ENCODE assay signal across 12 cellular contexts in genomic region chr2:66578067-66578852, GRCh38.
DNase-seq lines count a peak whose midpoint lies in the region; ATAC-seq and TF ChIP-seq lines count a peak whose summit lies in the region.
"Had no signal": no experiment of that assay in that cellular context is flagged by ENCODE, and none has a peak within 500 bp of the region (broad histone marks: within the 10 kb centered on the region; RNA-seq: fewer than 3 reads in every experiment).

No MANE protein-coding gene starts in this region.

- DNase-seq in AG04449 (ENCODE audit: low read depth, low spot score) = no peak
- DNase-seq in NCI-H69 (lab: John Stamatoyannopoulos, UW) = peak; percentile 83
- peak; percentile 39 for DNase-seq in neural progenitor cell (ENCODE audit: low spot score)
- DNase-seq in activated naive CD4-positive, alpha-beta T cell treated with Interleukin-2 at 50 U/mL for 16 hours = no peak
- no peak for DNase-seq in tibial nerve (ENCODE audit: low spot score in 2 of 2)
- no peak for DNase-seq in activated CD8-positive, alpha-beta memory T cell treated with anti-CD3 and anti-CD28 coated beads, Interleukin-2, amount 10 ng/mL, durations not matched to agents 7 days and 5 days
- DNase-seq in NK-92 (lab: John Stamatoyannopoulos, UW; ENCODE audit: unreplicated experiment) = no peak
- DNase-seq: activated CD4-positive, alpha-beta T cell treated with anti-CD3 and anti-CD28 coated beads, Interleukin-2, amount 50 U/mL, for 4 hours; MV-4-11; SIG-M5 had no signal

- peaks cover 39% of the 10 kb centered on the region for H3K4me1 Mint-ChIP-seq in neural progenitor cell
- no peaks in the 10 kb centered on the region for H3K4me1 Mint-ChIP-seq in activated CD8-positive, alpha-beta memory T cell treated with anti-CD3 and anti-CD28 coated beads, Interleukin-2, amount 10 ng/mL, durations not matched to agents 7 days and 5 days

- peak overlapping the region; percentile 81 for H3K4me2 ChIP-seq in neural progenitor cell

- peaks cover 41% of the 10 kb centered on the region for H4K20me1 ChIP-seq in neural progenitor cell (ENCODE audit: low read depth)

- H3K79me2 ChIP-seq in neural progenitor cell (ENCODE audit: low read depth) = no peaks in the 10 kb centered on the region

- H3K9me3 ChIP-seq in esophagus (ENCODE audit: control insufficient read depth in 2 of 2, insufficient read depth in 1 of 2, low read depth in 1 of 2, low read length in 1 of 2) = peaks cover 0 to 4% of the 10 kb centered on the region in 2 donors
- no peaks in the 10 kb centered on the region for H3K9me3 ChIP-seq in neural progenitor cell (ENCODE audit: low read depth)
- no peaks in the 10 kb centered on the region for H3K9me3 ChIP-seq in tibial nerve
- H3K9me3 ChIP-seq: heart left ventricle had no signal

- no peak for TF ChIP-seq POLR2A in tibial nerve (IDR thresholded peaks at IDR 0.05)

- H3K4me1 ChIP-seq in esophagus (ENCODE audit: control insufficient read depth in 2 of 2, insufficient read depth in 2 of 2, low read length in 1 of 2) (peaks cover 0 to 4% of the 10 kb centered on the region in 2 donors), neural progenitor cell (peaks cover 45% of the 10 kb centered on the region), tibial nerve (peaks cover 0 to 72% (median 29%) of the 10 kb centered on the region in 4 donors)

- POLR2A ChIA-PET in AG04449 (lab: Yijun Ruan, JAX) = interaction anchor here (0.6 to 0.9 kb wide), 3 partner anchors 136 to 833 kb away, joined by 3 to 5 read pairs (median 3); no protein-coding TSS in a partner anchor

- H3K27ac ChIP-seq in esophagus (ENCODE audit: low read depth in 2 of 2, low read length in 1 of 2) (peak overlapping the region; percentile 83 to 88), neural progenitor cell (no peak overlapping the region), tibial nerve (peak overlapping the region in 2 of 4 donors; percentile 41 to 61)

- H3K36me3 ChIP-seq in esophagus (ENCODE audit: control insufficient read depth in 2 of 2, insufficient read depth in 2 of 2, low read length in 1 of 2) (no peaks in the 10 kb centered on the region), neural progenitor cell (no peaks in the 10 kb centered on the region), tibial nerve (no peaks in the 10 kb centered on the region)
- H3K36me3 ChIP-seq: heart left ventricle had no signal

- no peaks in the 10 kb centered on the region for H3K9me3 Mint-ChIP-seq in neural progenitor cell
- H3K9me3 Mint-ChIP-seq in activated CD8-positive, alpha-beta memory T cell treated with anti-CD3 and anti-CD28 coated beads, Interleukin-2, amount 10 ng/mL, durations not matched to agents 7 days and 5 days (ENCODE audit: low read depth) = no peaks in the 10 kb centered on the region

- no peak overlapping the region for H3K27ac Mint-ChIP-seq in neural progenitor cell
- no peak overlapping the region for H3K27ac Mint-ChIP-seq in activated CD8-positive, alpha-beta memory T cell treated with anti-CD3 and anti-CD28 coated beads, Interleukin-2, amount 10 ng/mL, durations not matched to agents 7 days and 5 days

- TF ChIP-seq EP300 in tibial nerve (IDR thresholded peaks at IDR 0.05) = no peak

- CTCF ChIA-PET in AG04449 (lab: Yijun Ruan, JAX) = interaction anchor here (1.2 to 6.7 kb wide), 2 partner anchors 88 to 142 kb away, joined by 3 to 62 read pairs; partner anchors contain the start of gene MEIS1
- CTCF ChIA-PET in activated CD8-positive, alpha-beta memory T cell treated with anti-CD3 and anti-CD28 coated beads, Interleukin-2, amount 10 ng/mL, durations not matched to agents 7 days and 5 days (lab: Charles Lee) = no interaction called here

- peak overlapping the region; percentile 38 for H2AFZ ChIP-seq in neural progenitor cell (replicated peaks)

- peaks cover 67% of the 10 kb centered on the region for H3F3A ChIP-seq in neural progenitor cell (ENCODE audit: low read depth)

- ATAC-seq in activated CD8-positive, alpha-beta memory T cell treated with anti-CD3 and anti-CD28 coated beads, Interleukin-2, amount 10 ng/mL, durations not matched to agents 7 days and 5 days = no peak
- ATAC-seq: heart left ventricle had no signal

- H3K27me3 Mint-ChIP-seq in neural progenitor cell (ENCODE audit: insufficient read depth, low read depth) = peaks cover 37% of the 10 kb centered on the region
- peaks cover 60% of the 10 kb centered on the region for H3K27me3 Mint-ChIP-seq in activated CD8-positive, alpha-beta memory T cell treated with anti-CD3 and anti-CD28 coated beads, Interleukin-2, amount 10 ng/mL, durations not matched to agents 7 days and 5 days

- H3K4me3 ChIP-seq in AG04449 (ENCODE audit: low read depth, low read length) (peak overlapping the region; percentile 23), esophagus (ENCODE audit: low read depth in 1 of 2, low read length in 2 of 2) (peak overlapping the region; percentile 5 to 13), neural progenitor cell (peak overlapping the region; percentile 75), tibial nerve (peak overlapping the region in 1 of 4 donors; percentile 61)

- H3K4me3 Mint-ChIP-seq in neural progenitor cell = peak overlapping the region; percentile 84
- no peak overlapping the region for H3K4me3 Mint-ChIP-seq in activated CD8-positive, alpha-beta memory T cell treated with anti-CD3 and anti-CD28 coated beads, Interleukin-2, amount 10 ng/mL, durations not matched to agents 7 days and 5 days

- no peak overlapping the region for H3K9ac ChIP-seq in neural progenitor cell

- H3K27me3 ChIP-seq in esophagus (ENCODE audit: control insufficient read depth in 1 of 2, insufficient read depth in 2 of 2, low read length in 2 of 2) = peaks cover 0 to 4% of the 10 kb centered on the region in 2 donors
- H3K27me3 ChIP-seq in neural progenitor cell = peaks cover 75% of the 10 kb centered on the region
- peaks cover 0 to 91% of the 10 kb centered on the region in 2 donors for H3K27me3 ChIP-seq in tibial nerve

- no peaks in the 10 kb centered on the region for H3K36me3 Mint-ChIP-seq in neural progenitor cell
- H3K36me3 Mint-ChIP-seq in activated CD8-positive, alpha-beta memory T cell treated with anti-CD3 and anti-CD28 coated beads, Interleukin-2, amount 10 ng/mL, durations not matched to agents 7 days and 5 days = peaks cover 4% of the 10 kb centered on the region

- 17 to 40% methylated on average over 31 of the region's 31 CpGs for WGBS in esophagus, 2 donors
- 6 to 10% methylated on average over 30 to 31 of the region's 31 CpGs for WGBS in tibial nerve, 2 donors

- TF ChIP-seq CTCF in AG04449 (IDR thresholded peaks at IDR 0.05; ENCODE audit: insufficient read depth, low read length, missing control alignments) = no peak
- no peak for TF ChIP-seq CTCF in neural progenitor cell (IDR thresholded peaks at IDR 0.05)
- TF ChIP-seq CTCF in tibial nerve (IDR thresholded peaks at IDR 0.05) = no peak

Comparison
In these comparisons a context has a peak if more than half of its experiments do, and no peak if none do; other contexts are left out.
1. DNase-seq: peak in NCI-H69 (single experiment) and neural progenitor cell (single experiment); none in AG04449 (single experiment), activated naive CD4-positive, alpha-beta T cell treated with Interleukin-2 at 50 U/mL for 16 hours (single experiment), tibial nerve (0 of 2), activated CD8-positive, alpha-beta memory T cell treated with anti-CD3 and anti-CD28 coated beads, Interleukin-2, amount 10 ng/mL, durations not matched to agents 7 days and 5 days (single experiment) and NK-92 (single experiment).